Comparison of ENCODE assay signal across 8 cellular contexts in the genomic region with DNA sequence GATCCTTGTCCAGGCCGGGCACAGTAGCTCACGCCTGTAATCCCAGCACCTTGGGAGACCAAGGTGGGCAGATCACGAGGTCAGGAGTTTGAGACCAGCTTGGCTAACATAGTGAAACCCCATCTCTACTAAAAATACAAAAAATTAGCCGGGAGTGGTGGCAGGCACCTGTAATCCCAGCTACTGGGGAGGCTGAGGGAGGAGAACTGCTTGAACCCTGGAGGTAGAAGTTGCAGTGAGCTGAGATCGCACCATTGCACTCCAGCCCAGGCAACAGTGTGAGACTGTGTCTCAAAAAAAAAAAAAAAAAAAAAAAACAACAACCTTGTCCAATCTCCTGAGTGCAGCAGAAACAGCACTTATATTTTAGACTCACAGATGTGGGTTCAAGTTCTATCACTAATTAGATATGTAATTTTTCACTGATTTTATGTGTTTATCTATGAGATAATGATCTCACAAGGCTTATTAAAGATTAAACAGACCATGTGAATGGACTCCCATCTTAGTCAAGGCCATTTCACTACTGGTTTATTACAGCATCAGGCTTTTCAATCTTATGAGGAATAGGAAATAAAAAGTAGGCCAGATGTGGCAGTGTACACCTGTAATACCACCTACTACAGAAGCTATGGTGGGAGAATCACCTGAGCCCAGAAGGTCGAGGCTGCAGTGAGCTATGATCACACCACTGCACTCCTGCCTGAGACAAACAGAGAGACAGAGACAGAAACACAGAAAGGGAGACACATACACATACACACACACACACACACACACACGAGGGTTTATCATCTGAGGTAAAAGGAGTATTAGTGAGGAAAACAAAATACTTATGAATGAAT. TPM values are rescaled to one million over a fixed set of nuclear protein-coding genes. Genes with fewer than 3 reads are reported as not detected.
DNase-seq lines count a peak whose midpoint lies in the region; ATAC-seq, FAIRE-seq and TF ChIP-seq lines count a peak whose summit lies in the region.
"Not testable (repeated sequence)": the region's sequence is repeated elsewhere in the genome, so short reads cannot be mapped to it uniquely, and the experiment has no call there.

No MANE protein-coding gene starts in this region.

- TF ChIP-seq RAD21 in A549 (conservative IDR thresholded peaks at IDR 0.05 in 1 of 2, IDR thresholded peaks at IDR 0.05 in 1 of 2), result not testable (repeated sequence)

- not testable (repeated sequence) for TF ChIP-seq EP300 in A549 (IDR thresholded peaks at IDR 0.05)

- not testable (repeated sequence) for TF ChIP-seq POLR2A in A549 (IDR thresholded peaks at IDR 0.05; ENCODE audit: low read length)

- not testable (repeated sequence) for H3T11ph ChIP-seq in H9 (ENCODE audit: low read length)

- H3K4me2 ChIP-seq in A549, result peak overlapping the region; percentile 50
- not testable (repeated sequence) for H3K4me2 ChIP-seq in H9 (ENCODE audit: insufficient read depth, insufficient read length, low read length)

- H4K91ac ChIP-seq in H9 (ENCODE audit: insufficient read length, low read depth, low read length), result not testable (repeated sequence)

- H3K56ac ChIP-seq in H9 (ENCODE audit: insufficient read length, low read depth, low read length), result not testable (repeated sequence)

- H3K4me1 Mint-ChIP-seq in H9 (peaks cover 17 to 18% of the 10 kb centered on the region in 2 experiments), T-helper 17 cell (peaks cover 38% of the 10 kb centered on the region)
- peaks cover 73% of the 10 kb centered on the region for H3K4me1 Mint-ChIP-seq in activated T-helper 1 cell treated with anti-CD3 and anti-CD28 coated beads, Interleukin-12 subunit alpha, Interleukin-12 subunit beta, Interleukin-2, Interleukin-4 antibody, amounts not matched to agents 30 ng/mL and 10 ng/mL and 1 ng/mL, durations not matched to agents 14 hours and 24 hours and 36 hours (ENCODE audit: low read depth)

- peaks cover 13 to 23% (median 20%) of the 10 kb centered on the region in 3 experiments for H3K36me3 Mint-ChIP-seq in H9 (ENCODE audit: insufficient read depth in 1 of 3, low read depth in 3 of 3)
- not testable (repeated sequence) for H3K36me3 Mint-ChIP-seq in T-helper 17 cell (ENCODE audit: low read depth)
- peaks cover 26% of the 10 kb centered on the region for H3K36me3 Mint-ChIP-seq in activated T-helper 1 cell treated with anti-CD3 and anti-CD28 coated beads, Interleukin-12 subunit alpha, Interleukin-12 subunit beta, Interleukin-2, Interleukin-4 antibody, amounts not matched to agents 30 ng/mL and 10 ng/mL and 1 ng/mL, durations not matched to agents 14 hours and 24 hours and 36 hours (ENCODE audit: low read depth)

- H3K4me3 Mint-ChIP-seq in H9, result not testable (repeated sequence)
- peak overlapping the region; percentile 63 for H3K4me3 Mint-ChIP-seq in T-helper 17 cell
- H3K4me3 Mint-ChIP-seq in activated T-helper 1 cell treated with anti-CD3 and anti-CD28 coated beads, Interleukin-12 subunit alpha, Interleukin-12 subunit beta, Interleukin-2, Interleukin-4 antibody, amounts not matched to agents 30 ng/mL and 10 ng/mL and 1 ng/mL, durations not matched to agents 14 hours and 24 hours and 36 hours, result peak overlapping the region; percentile 54

- not testable (repeated sequence) for H3K9ac ChIP-seq in H9 (ENCODE audit: extremely low read depth, insufficient read length, low read length)
- H3K9ac ChIP-seq in adipocyte (ENCODE audit: low read length), result peak overlapping the region; percentile 76

- H3K4me1 ChIP-seq in A549 (peaks cover 22% of the 10 kb centered on the region), adipocyte (ENCODE audit: control insufficient read depth, insufficient read depth, low read length) (peaks cover 17% of the 10 kb centered on the region), pancreas (peaks cover 0 to 14% (median 7%) of the 10 kb centered on the region in 3 donors)
- H3K4me1 ChIP-seq in H9 (ENCODE audit: insufficient read depth, low read length); urinary bladder (ENCODE audit: insufficient read depth): not testable (repeated sequence)

- H3K27me3 ChIP-seq in H9 (ENCODE audit: insufficient read depth, low read length); adipocyte (replicated peaks; ENCODE audit: control insufficient read depth, insufficient read depth, low read length); pancreas: not testable (repeated sequence)

- H2BK120ac ChIP-seq in H9 (ENCODE audit: low read depth, low read length, poor library complexity, severe bottlenecking), result not testable (repeated sequence)

- DNase-seq in A549 (ENCODE audit: low read depth in 1 of 2, low spot score in 1 of 2); H9; T-helper 17 cell; activated T-helper 1 cell treated with anti-CD3 and anti-CD28 coated beads, Interleukin-12 subunit alpha, Interleukin-12 subunit beta, Interleukin-2, Interleukin-4 antibody, amounts not matched to agents 30 ng/mL and 10 ng/mL and 1 ng/mL, durations not matched to agents 14 hours and 24 hours and 36 hours (ENCODE audit: low spot score); adipocyte (ENCODE audit: low read depth); left lobe of liver (ENCODE audit: low spot score); pancreas: not testable (repeated sequence)

- not testable (repeated sequence) for H3K79me1 ChIP-seq in H9 (ENCODE audit: insufficient read depth, low read depth, low read length, poor library complexity, severe bottlenecking)

- not testable (repeated sequence) for H4K8ac ChIP-seq in H9 (replicated peaks; ENCODE audit: insufficient read length, low read depth, low read length)

- H2AK5ac ChIP-seq in H9 (ENCODE audit: insufficient read length, low read length), result not testable (repeated sequence)

- H4K20me1 ChIP-seq in H9 (ENCODE audit: control insufficient read depth, insufficient read depth, insufficient read length), result not testable (repeated sequence)

- not testable (repeated sequence) for H3K9me3 ChIP-seq in A549; H9 (ENCODE audit: control insufficient read depth, low read depth, low read length); T-helper 17 cell (ENCODE audit: control insufficient read depth, low read length, poor library complexity, severe bottlenecking); adipocyte (ENCODE audit: control insufficient read depth, low read length); pancreas

- H3K4me3 ChIP-seq in A549; pancreas; urinary bladder (ENCODE audit: low read depth, low read length): not testable (repeated sequence)
- peak overlapping the region; percentile 45 for H3K4me3 ChIP-seq in adipocyte (ENCODE audit: low read length)

- not testable (repeated sequence) for H2BK15ac ChIP-seq in H9 (ENCODE audit: low read depth, low read length)

- not testable (repeated sequence) for H4K5ac ChIP-seq in H9 (ENCODE audit: insufficient read length, low read depth, low read length)

- TF ChIP-seq CTCF in A549 (IDR thresholded peaks at IDR 0.05); H9 (conservative IDR thresholded peaks at IDR 0.05); pancreas (IDR thresholded peaks at IDR 0.05): not testable (repeated sequence)

- not testable (repeated sequence) for H3K23ac ChIP-seq in H9 (ENCODE audit: insufficient read length, low read depth, low read length)

- not testable (repeated sequence) for ATAC-seq in A549, T-helper 17 cell
- ATAC-seq in left lobe of liver (peak; percentile 56), pancreas (peak; percentile 35 to 63 (median 44))

- not testable (repeated sequence) for H3K36me3 ChIP-seq in adipocyte (ENCODE audit: control insufficient read depth, insufficient read depth, low read length, severe bottlenecking); pancreas; urinary bladder (ENCODE audit: insufficient read depth)

- POLR2A ChIA-PET in A549 (lab: Yijun Ruan, JAX), result not testable (repeated sequence)

- not testable (repeated sequence) for H3K23me2 ChIP-seq in H9 (ENCODE audit: insufficient read length, low read depth, low read length, poor library complexity, severe bottlenecking)

- FAIRE-seq in A549 (lab: Jason Lieb, UNC); pancreas (lab: Jason Lieb, UNC): not testable (repeated sequence)

- not testable (repeated sequence) for H3K14ac ChIP-seq in H9 (ENCODE audit: insufficient read depth, low read length)

- not testable (repeated sequence) for H3K18ac ChIP-seq in H9 (ENCODE audit: insufficient read length, low read depth, low read length)

- intact Hi-C loops in activated T-helper 1 cell treated with anti-CD3 and anti-CD28 coated beads, Interleukin-12 subunit alpha, Interleukin-12 subunit beta, Interleukin-2, Interleukin-4 antibody, amounts not matched to agents 30 ng/mL and 10 ng/mL and 1 ng/mL, durations not matched to agents 14 hours and 24 hours and 36 hours (cut with micrococcal nuclease); pancreas (cut with DNase I): not testable (repeated sequence)

- H2BK5ac ChIP-seq in H9 (ENCODE audit: insufficient read length, low read length), result not testable (repeated sequence)

- not testable (repeated sequence) for H2BK12ac ChIP-seq in H9 (ENCODE audit: insufficient read length, low read depth, low read length)

- H2BK20ac ChIP-seq in H9 (ENCODE audit: low read depth, low read length, poor library complexity, severe bottlenecking), result not testable (repeated sequence)

- peak overlapping the region in 2 of 3 experiments; percentile 54 to 85; a peak in 2 of 7 replicates for H3K27ac Mint-ChIP-seq in H9
- not testable (repeated sequence) for H3K27ac Mint-ChIP-seq in T-helper 17 cell
- H3K27ac Mint-ChIP-seq in activated T-helper 1 cell treated with anti-CD3 and anti-CD28 coated beads, Interleukin-12 subunit alpha, Interleukin-12 subunit beta, Interleukin-2, Interleukin-4 antibody, amounts not matched to agents 30 ng/mL and 10 ng/mL and 1 ng/mL, durations not matched to agents 14 hours and 24 hours and 36 hours, result peak overlapping the region; percentile 63

- H3K79me2 ChIP-seq in H9 (ENCODE audit: insufficient read depth, low read length), result not testable (repeated sequence)

- 79% methylated on average over 7 of the region's 7 CpGs for WGBS in A549 (ENCODE audit: missing lambda C conversion rate)
- WGBS in H9 (ENCODE audit: extremely low coverage, insufficient read length, low lambda C conversion rate), result no CpG with 5 or more reads among the region's 7 CpGs
- 80 to 81% methylated on average over 7 of the region's 7 CpGs for WGBS in pancreas, 2 donors
- 89% methylated on average over 7 of the region's 7 CpGs for WGBS in urinary bladder

- peaks cover 8 to 10% of the 10 kb centered on the region in 2 experiments; a peak in 4 of 5 replicates for H3K9me3 Mint-ChIP-seq in H9
- H3K9me3 Mint-ChIP-seq in activated T-helper 1 cell treated with anti-CD3 and anti-CD28 coated beads, Interleukin-12 subunit alpha, Interleukin-12 subunit beta, Interleukin-2, Interleukin-4 antibody, amounts not matched to agents 30 ng/mL and 10 ng/mL and 1 ng/mL, durations not matched to agents 14 hours and 24 hours and 36 hours, result not testable (repeated sequence)

- H3K4ac ChIP-seq in H9 (ENCODE audit: low read depth, low read length), result not testable (repeated sequence)

- CTCF ChIA-PET in A549 (lab: Yijun Ruan, JAX), result interaction anchor here (0.5 to 0.9 kb wide), 6 partner anchors 10 to 487 kb away, joined by 3 to 4 read pairs (median 3); no protein-coding TSS in a partner anchor

- H2AFZ ChIP-seq in H9 (ENCODE audit: low read length), result not testable (repeated sequence)

- H3K27me3 Mint-ChIP-seq in H9 (ENCODE audit: low read depth); T-helper 17 cell; activated T-helper 1 cell treated with anti-CD3 and anti-CD28 coated beads, Interleukin-12 subunit alpha, Interleukin-12 subunit beta, Interleukin-2, Interleukin-4 antibody, amounts not matched to agents 30 ng/mL and 10 ng/mL and 1 ng/mL, durations not matched to agents 14 hours and 24 hours and 36 hours (ENCODE audit: insufficient read depth): not testable (repeated sequence)

- H3K27ac ChIP-seq in A549, result 0 out of 6 replicates have a peak overlapping the region, but pooled peaks of 1 of the 2 experiments have one; percentile 9
- not testable (repeated sequence) for H3K27ac ChIP-seq in H9 (ENCODE audit: insufficient read length, low read depth, low read length); pancreas
- H3K27ac ChIP-seq in urinary bladder (ENCODE audit: low read depth), result peak overlapping the region; percentile 73

RNA-seq across cellular contexts. Expression of a gene that starts 49.5 kb away (rescaled TPM):
- polyA plus RNA-seq in A549 (2011; rRNA removed) (26.4 and 26.6 TPM in 2 replicates), A549 (2017; fragmentation: RNase III; extraction: RNeasy Plus Mini Kit Qiagen cat#74134 plus additional on column Dnase treatment) (9.9 to 10.5 TPM (median 10.3 TPM) in 3 replicates), pancreas (1 to 10 TPM; 1.6 to 1.7 TPM), urinary bladder (8.6 TPM)
- 3.8 and 5.1 TPM in 2 replicates for polyA plus RNA-seq in A549 (2012; cell fraction: cytosol; rRNA removed)
- polyA plus RNA-seq in A549 (2012; cell fraction: nucleus; rRNA removed), result 4.7 and 6.3 TPM in 2 replicates
- 29.6 and 35.0 TPM in 2 replicates for polyA minus RNA-seq in A549 (2011; rRNA and poly(A)+ RNA removed)
- total RNA-seq in H9 (2021) (32.7 and 35.4 TPM in 2 replicates), T-helper 17 cell (10 to 100 TPM; 33.7 to 33.9 TPM), left lobe of liver (11.0 TPM), pancreas (10 to 100 TPM in 3 of 6 donors, 1 to 10 TPM in 3; 8.9 to 21.7 (median 12.0) TPM), urinary bladder (13.2 TPM)
- total RNA-seq in activated T-helper 1 cell treated with anti-CD3 and anti-CD28 coated beads, Interleukin-12 subunit alpha, Interleukin-12 subunit beta, Interleukin-2, Interleukin-4 antibody, amounts not matched to agents 30 ng/mL and 10 ng/mL and 1 ng/mL, durations not matched to agents 14 hours and 24 hours and 36 hours, result 48.9 and 54.4 TPM in 2 replicates
